ENCODE assay signal across 13 cellular contexts in the genomic region with DNA sequence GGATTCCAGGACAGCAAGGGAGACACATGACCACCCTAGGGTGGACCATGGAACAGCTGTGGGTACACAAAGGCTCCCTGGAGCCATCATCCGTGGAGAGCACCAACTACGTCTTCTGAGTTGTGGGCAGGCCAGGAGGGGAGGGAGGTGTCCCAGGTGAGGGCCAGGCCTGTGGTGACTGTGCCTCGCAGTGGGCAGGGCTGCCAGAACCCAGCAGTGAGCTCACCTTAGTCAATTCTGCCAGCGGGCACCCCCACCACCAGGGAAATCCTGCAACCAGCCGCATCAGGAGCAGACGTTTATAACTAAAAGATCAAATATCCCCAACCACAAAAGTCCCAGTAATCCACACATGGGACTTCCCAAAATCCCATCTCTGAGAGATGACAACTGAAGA. TPM values are rescaled to one million over a fixed set of nuclear protein-coding genes. Genes with fewer than 3 reads are reported as not detected.
DNase-seq lines count a peak whose midpoint lies in the region; ATAC-seq, FAIRE-seq and TF ChIP-seq lines count a peak whose summit lies in the region.
"Had no signal": no experiment of that assay in that cellular context is flagged by ENCODE, and none has a peak within 500 bp of the region (broad histone marks: within the 10 kb centered on the region; RNA-seq: fewer than 3 reads in every experiment).

No MANE protein-coding gene starts in this region.

- peaks cover 2% of the 10 kb centered on the region for H3K36me3 Mint-ChIP-seq in activated T-helper 1 cell treated with anti-CD3 and anti-CD28 coated beads, Interleukin-12 subunit alpha, Interleukin-12 subunit beta, Interleukin-2, Interleukin-4 antibody, amounts not matched to agents 30 ng/mL and 10 ng/mL and 1 ng/mL, durations not matched to agents 14 hours and 24 hours and 36 hours (ENCODE audit: low read depth)
- H3K36me3 Mint-ChIP-seq in stimulated activated naive B cell treated with anti-CD40 and anti-IgM and Interleukin-4, amounts not matched to agents 10 μg/mL and 1 μg/mL and 100 μg/mL, for 72 hours: peaks cover 0 to 8% of the 10 kb centered on the region in 2 donors

- no peak overlapping the region for H3K4me3 Mint-ChIP-seq in activated T-helper 1 cell treated with anti-CD3 and anti-CD28 coated beads, Interleukin-12 subunit alpha, Interleukin-12 subunit beta, Interleukin-2, Interleukin-4 antibody, amounts not matched to agents 30 ng/mL and 10 ng/mL and 1 ng/mL, durations not matched to agents 14 hours and 24 hours and 36 hours
- H3K4me3 Mint-ChIP-seq in stimulated activated naive B cell treated with anti-CD40 and anti-IgM and Interleukin-4, amounts not matched to agents 10 μg/mL and 1 μg/mL and 100 μg/mL, for 72 hours: peak overlapping the region; percentile 3 to 8
- H3K4me3 Mint-ChIP-seq: HFFc6 had no signal

- peaks cover 66% of the 10 kb centered on the region for H3K4me1 Mint-ChIP-seq in activated T-helper 1 cell treated with anti-CD3 and anti-CD28 coated beads, Interleukin-12 subunit alpha, Interleukin-12 subunit beta, Interleukin-2, Interleukin-4 antibody, amounts not matched to agents 30 ng/mL and 10 ng/mL and 1 ng/mL, durations not matched to agents 14 hours and 24 hours and 36 hours (ENCODE audit: low read depth)
- H3K4me1 Mint-ChIP-seq in stimulated activated naive B cell treated with anti-CD40 and anti-IgM and Interleukin-4, amounts not matched to agents 10 μg/mL and 1 μg/mL and 100 μg/mL, for 72 hours: peaks cover 73 to 87% of the 10 kb centered on the region in 2 donors

- no peaks in the 10 kb centered on the region for H3K9me3 Mint-ChIP-seq in activated T-helper 1 cell treated with anti-CD3 and anti-CD28 coated beads, Interleukin-12 subunit alpha, Interleukin-12 subunit beta, Interleukin-2, Interleukin-4 antibody, amounts not matched to agents 30 ng/mL and 10 ng/mL and 1 ng/mL, durations not matched to agents 14 hours and 24 hours and 36 hours
- H3K9me3 Mint-ChIP-seq in stimulated activated naive B cell treated with anti-CD40 and anti-IgM and Interleukin-4, amounts not matched to agents 10 μg/mL and 1 μg/mL and 100 μg/mL, for 72 hours: no peaks in the 10 kb centered on the region
- H3K9me3 Mint-ChIP-seq: HFFc6 had no signal

- intact Hi-C loops in activated T-helper 1 cell treated with anti-CD3 and anti-CD28 coated beads, Interleukin-12 subunit alpha, Interleukin-12 subunit beta, Interleukin-2, Interleukin-4 antibody, amounts not matched to agents 30 ng/mL and 10 ng/mL and 1 ng/mL, durations not matched to agents 14 hours and 24 hours and 36 hours (cut with micrococcal nuclease): no loop called here
- intact Hi-C loops in left lung (cut with DNase I): no loop called here

- peak overlapping the region; percentile 41 for H3K27ac Mint-ChIP-seq in activated T-helper 1 cell treated with anti-CD3 and anti-CD28 coated beads, Interleukin-12 subunit alpha, Interleukin-12 subunit beta, Interleukin-2, Interleukin-4 antibody, amounts not matched to agents 30 ng/mL and 10 ng/mL and 1 ng/mL, durations not matched to agents 14 hours and 24 hours and 36 hours
- H3K27ac Mint-ChIP-seq in stimulated activated naive B cell treated with anti-CD40 and anti-IgM and Interleukin-4, amounts not matched to agents 10 μg/mL and 1 μg/mL and 100 μg/mL, for 72 hours: peak overlapping the region; percentile 52
- H3K27ac Mint-ChIP-seq: HFFc6 had no signal

- no peak for TF ChIP-seq POLR2A in GM12891 (IDR thresholded peaks at IDR 0.05; ENCODE audit: low read depth, low read length)

- no peaks in the 10 kb centered on the region for H3K36me3 ChIP-seq in left lung
- H3K36me3 ChIP-seq: brain microvascular endothelial cell had no signal

- no peaks in the 10 kb centered on the region for H3K27me3 ChIP-seq in left lung
- H3K27me3 ChIP-seq: brain microvascular endothelial cell, MG63 had no signal

- FAIRE-seq in GM12891 (lab: Jason Lieb, UNC): peak; percentile 5

- H3K27me3 Mint-ChIP-seq in activated T-helper 1 cell treated with anti-CD3 and anti-CD28 coated beads, Interleukin-12 subunit alpha, Interleukin-12 subunit beta, Interleukin-2, Interleukin-4 antibody, amounts not matched to agents 30 ng/mL and 10 ng/mL and 1 ng/mL, durations not matched to agents 14 hours and 24 hours and 36 hours (ENCODE audit: insufficient read depth): no peaks in the 10 kb centered on the region
- no peaks in the 10 kb centered on the region for H3K27me3 Mint-ChIP-seq in stimulated activated naive B cell treated with anti-CD40 and anti-IgM and Interleukin-4, amounts not matched to agents 10 μg/mL and 1 μg/mL and 100 μg/mL, for 72 hours

- no peak for DNase-seq in GM12891 (ENCODE audit: insufficient read length, low spot score)
- DNase-seq in activated T-helper 1 cell treated with anti-CD3 and anti-CD28 coated beads, Interleukin-12 subunit alpha, Interleukin-12 subunit beta, Interleukin-2, Interleukin-4 antibody, amounts not matched to agents 30 ng/mL and 10 ng/mL and 1 ng/mL, durations not matched to agents 14 hours and 24 hours and 36 hours (ENCODE audit: low spot score): no peak
- DNase-seq in left lung: no peak
- DNase-seq in stimulated activated naive B cell treated with anti-CD40 and anti-IgM and Interleukin-4, amounts not matched to agents 10 μg/mL and 1 μg/mL and 100 μg/mL, for 72 hours: no peak
- no peak for DNase-seq in NCI-H1417 treated with DMSO at 0.1 percent for 48 hours (lab: John Stamatoyannopoulos, UW)
- no peak for DNase-seq in mucosa of gallbladder (ENCODE audit: low spot score)
- DNase-seq in stimulated activated CD4-positive, alpha-beta T cell treated with anti-CD3 and anti-CD28 coated beads, Interleukin-1b, Interleukin-23, amount 100 ng/mL, for 48 hours: no peak
- DNase-seq: brain microvascular endothelial cell, HFFc6, MG63, midbrain had no signal

- H3K9me3 ChIP-seq in left lung: no peaks in the 10 kb centered on the region
- H3K9me3 ChIP-seq: MG63 had no signal

- peaks cover 46 to 100% of the 10 kb centered on the region in 2 donors for H3K4me1 ChIP-seq in left lung

- no peak overlapping the region for H3K4me3 ChIP-seq in left lung
- H3K4me3 ChIP-seq: MG63, SK-N-MC had no signal

- no peak for TF ChIP-seq CTCF in left lung (IDR thresholded peaks at IDR 0.05)

- ATAC-seq in left lung (no peak), HG03469 (IDR thresholded peaks at IDR 0.05; ENCODE audit: unreplicated experiment) (no peak)
- peak in 1 of 2 donors; percentile 11 for ATAC-seq in stimulated activated naive B cell treated with anti-CD40 and anti-IgM and Interleukin-4, amounts not matched to agents 10 μg/mL and 1 μg/mL and 100 μg/mL, for 72 hours (replicated peaks)

- peak overlapping the region; percentile 26 to 95 for H3K27ac ChIP-seq in left lung
- H3K27ac ChIP-seq: brain microvascular endothelial cell, SK-N-MC had no signal

TF ChIP-seq in GM12891, 5 proteins besides CTCF, POLR2A, EP300 and RAD21:
- TF ChIP-seq PAX5 (IDR thresholded peaks at IDR 0.05; ENCODE audit: insufficient read depth, low read length, severe bottlenecking) (no peak), SPI1 (IDR thresholded peaks at IDR 0.05; ENCODE audit: low read depth, low read length) (no peak), POLR2AphosphoS5 (IDR thresholded peaks at IDR 0.05; ENCODE audit: low read depth, low read length) (no peak), POU2F2 (IDR thresholded peaks at IDR 0.05; ENCODE audit: low read depth, low read length) (no peak), TAF1 (IDR thresholded peaks at IDR 0.05; ENCODE audit: low read depth, low read length) (no peak)
TF ChIP-seq in GM12891: peak in this region for 0.

RNA-seq across cellular contexts. Expression of a gene that starts 19.6 kb away (rescaled TPM):
- 11.9 TPM for polyA plus RNA-seq in GM12891 (2012; ENCODE audit: low read depth, missing spikeins)
- total RNA-seq in activated T-helper 1 cell treated with anti-CD3 and anti-CD28 coated beads, Interleukin-12 subunit alpha, Interleukin-12 subunit beta, Interleukin-2, Interleukin-4 antibody, amounts not matched to agents 30 ng/mL and 10 ng/mL and 1 ng/mL, durations not matched to agents 14 hours and 24 hours and 36 hours: 23.6 and 24.1 TPM in 2 replicates
- total RNA-seq in left lung (10 to 100 TPM; 13.3 to 22.9 TPM), mucosa of gallbladder (20.1 TPM)

RNA-seq across cellular contexts. Expression of a gene that starts 41.1 kb away (rescaled TPM):
- 173 TPM for polyA plus RNA-seq in GM12891 (2012; ENCODE audit: low read depth, missing spikeins)
- 163 and 167 TPM in 2 replicates for total RNA-seq in activated T-helper 1 cell treated with anti-CD3 and anti-CD28 coated beads, Interleukin-12 subunit alpha, Interleukin-12 subunit beta, Interleukin-2, Interleukin-4 antibody, amounts not matched to agents 30 ng/mL and 10 ng/mL and 1 ng/mL, durations not matched to agents 14 hours and 24 hours and 36 hours
- total RNA-seq in left lung: 100 to 1,000 TPM; 176 to 195 TPM
- total RNA-seq in mucosa of gallbladder: 226 TPM

RNA-seq across cellular contexts. Expression of a gene that starts 55.4 kb away (rescaled TPM):
- 127 TPM for polyA plus RNA-seq in GM12891 (2012; ENCODE audit: low read depth, missing spikeins)
- total RNA-seq in activated T-helper 1 cell treated with anti-CD3 and anti-CD28 coated beads, Interleukin-12 subunit alpha, Interleukin-12 subunit beta, Interleukin-2, Interleukin-4 antibody, amounts not matched to agents 30 ng/mL and 10 ng/mL and 1 ng/mL, durations not matched to agents 14 hours and 24 hours and 36 hours: 128 and 133 TPM in 2 replicates
- total RNA-seq in left lung: 10 to 100 TPM; 68.9 to 86.2 TPM
- total RNA-seq in mucosa of gallbladder: 70.5 TPM
